ENCODE assay signal across 20 cellular contexts in genomic region chr18:55753643-55754255, GRCh38.
DNase-seq lines count a peak whose midpoint lies in the region; ATAC-seq, FAIRE-seq and TF ChIP-seq lines count a peak whose summit lies in the region.
"Had no signal": no experiment of that assay in that cellular context is flagged by ENCODE, and none has a peak within 500 bp of the region (broad histone marks: within the 10 kb centered on the region; RNA-seq: fewer than 3 reads in every experiment).

No MANE protein-coding gene starts in this region.

- H3K56ac ChIP-seq in mesendoderm (ENCODE audit: low read length): peak overlapping the region; percentile 25

- H3K27me3 ChIP-seq in MG63 (no peaks in the 10 kb centered on the region), bronchial epithelial cell (ENCODE audit: control insufficient read depth, insufficient read depth, low read length) (no peaks in the 10 kb centered on the region), mesendoderm (ENCODE audit: insufficient read depth, low read length, poor library complexity) (no peaks in the 10 kb centered on the region)

- no peak overlapping the region for H4K5ac ChIP-seq in mesendoderm (ENCODE audit: low read length)

- peak overlapping the region; percentile 31 for H3K18ac ChIP-seq in mesendoderm (ENCODE audit: low read length)

- H3K4ac ChIP-seq in mesendoderm (ENCODE audit: low read depth, low read length): no peak overlapping the region

- H3K23ac ChIP-seq in mesendoderm (ENCODE audit: low read length): no peak overlapping the region

- no peak for ATAC-seq in GM19397 (IDR thresholded peaks at IDR 0.05; ENCODE audit: unreplicated experiment)
- ATAC-seq: activated CD4-positive, CD25-positive, alpha-beta regulatory T cell treated with anti-CD3 and anti-CD28 coated beads, Interleukin-2, amount 50 U/mL, for 24 hours; lower lobe of right lung; naive thymus-derived CD4-positive, alpha-beta T cell had no signal

- H3K4me2 ChIP-seq in mesendoderm (ENCODE audit: low read length): no peak overlapping the region

- no peak overlapping the region for H3K4me3 ChIP-seq in MG63
- H3K4me3 ChIP-seq in bronchial epithelial cell (ENCODE audit: low read depth, low read length): no peak overlapping the region
- no peak overlapping the region for H3K4me3 ChIP-seq in mesendoderm (ENCODE audit: low read length)
- H3K4me3 ChIP-seq: lower lobe of right lung had no signal

- no peak overlapping the region for H2BK120ac ChIP-seq in mesendoderm (ENCODE audit: low read depth, low read length)

- no peak overlapping the region for H2AK5ac ChIP-seq in mesendoderm (ENCODE audit: low read length)

- H4K8ac ChIP-seq in mesendoderm (ENCODE audit: low read depth, low read length): no peak overlapping the region

- H3K36me3 ChIP-seq in MG63: no peaks in the 10 kb centered on the region
- no peaks in the 10 kb centered on the region for H3K36me3 ChIP-seq in bronchial epithelial cell (ENCODE audit: control insufficient read depth, insufficient read depth, low read length)
- no peaks in the 10 kb centered on the region for H3K36me3 ChIP-seq in mesendoderm (ENCODE audit: control insufficient read depth, insufficient read depth, low read length)
- H3K36me3 ChIP-seq: lower lobe of right lung had no signal

- TF ChIP-seq CTCF in bronchial epithelial cell (IDR thresholded peaks at IDR 0.05; ENCODE audit: insufficient read depth, low read length, severe bottlenecking): no peak

- no peaks in the 10 kb centered on the region for H3K79me2 ChIP-seq in mesendoderm (ENCODE audit: control insufficient read depth, insufficient read depth, low read length)
- H3K79me2 ChIP-seq: parathyroid adenoma had no signal

- DNase-seq in EL: peak; percentile 38
- DNase-seq in MG63: peak; percentile 23
- DNase-seq in bronchial epithelial cell (ENCODE audit: low read depth): peak; percentile 94
- DNase-seq in mesendoderm: no peak
- no peak for DNase-seq in mesenteric fat pad (ENCODE audit: low spot score)
- DNase-seq in cerebellar nuclear complex (lab: John Stamatoyannopoulos, UW): no peak
- no peak for DNase-seq in SIG-M5 (lab: John Stamatoyannopoulos, UW)
- DNase-seq: amniotic stem cell; GF-D8; glutamatergic neuron; lower lobe of right lung; naive thymus-derived CD4-positive, alpha-beta T cell; NCI-H1092; NCI-H2107; stimulated activated CD4-positive, alpha-beta T cell treated with anti-CD3 and anti-CD28 coated beads, Interleukin-4, amount 100 ng/mL, for 1 hour; substantia nigra had no signal

- no peaks in the 10 kb centered on the region for H3K9me3 ChIP-seq in MG63
- H3K9me3 ChIP-seq: lower lobe of right lung had no signal

- peaks cover 6% of the 10 kb centered on the region for H3K4me1 ChIP-seq in mesendoderm (ENCODE audit: control insufficient read depth, low read depth, low read length)
- H3K4me1 ChIP-seq: lower lobe of right lung had no signal

- no peak overlapping the region for H3K27ac ChIP-seq in mesendoderm (ENCODE audit: low read depth, low read length)
- H3K27ac ChIP-seq: lower lobe of right lung, parathyroid adenoma had no signal

- H2BK5ac ChIP-seq in mesendoderm (ENCODE audit: low read length): peak overlapping the region; percentile 26

- no peaks in the 10 kb centered on the region for H3K79me1 ChIP-seq in mesendoderm (ENCODE audit: low read length)

- H3K9ac ChIP-seq in mesendoderm (ENCODE audit: low read length): no peak overlapping the region
- H3K9ac ChIP-seq: parathyroid adenoma had no signal

- no peak overlapping the region for H2BK15ac ChIP-seq in mesendoderm (replicated peaks; ENCODE audit: low read depth)

- no CpG with 5 or more reads among the region's 4 CpGs for WGBS in mesendoderm (ENCODE audit: extremely low coverage, insufficient coverage, low lambda C conversion rate)

- no peak for FAIRE-seq in bronchial epithelial cell (lab: Jason Lieb, UNC)
- FAIRE-seq: GM12892 had no signal

Comparison
In these comparisons a context has a peak if more than half of its experiments do, and no peak if none do; other contexts are left out.
1. DNase-seq: peak in EL (single experiment), MG63 (single experiment) and bronchial epithelial cell (single experiment); none in mesendoderm (single experiment), mesenteric fat pad (single experiment), cerebellar nuclear complex (0 of 2) and SIG-M5 (single experiment).